Comparison of ENCODE assay signal across 19 cellular contexts in the genomic region with DNA sequence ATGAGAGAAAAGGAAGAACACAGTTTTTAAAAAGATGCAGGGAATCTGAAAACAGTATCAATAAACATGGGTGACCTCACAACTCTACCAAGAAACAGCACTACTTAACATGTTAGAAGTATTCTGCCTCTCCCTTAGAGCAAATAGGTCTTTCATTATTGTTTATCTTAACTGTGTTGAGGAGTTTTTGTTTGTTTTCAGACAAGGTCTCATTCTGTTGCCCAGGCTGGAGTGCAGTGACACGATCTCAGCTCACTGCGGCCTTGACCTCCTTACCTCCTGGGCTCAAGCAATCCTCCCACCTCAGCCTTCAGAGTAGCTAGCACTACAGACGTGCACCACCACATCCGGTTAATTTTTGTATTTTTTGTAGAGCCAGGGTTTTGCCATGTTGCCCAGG.
"Had no signal": no experiment of that assay in that cellular context is flagged by ENCODE, and none has a peak within 500 bp of the region (broad histone marks: within the 10 kb centered on the region; RNA-seq: fewer than 3 reads in every experiment).

No MANE protein-coding gene starts in this region.

- H3K36me3 ChIP-seq: gastroesophageal sphincter, tibial artery had no signal

- H3K27me3 ChIP-seq: gastroesophageal sphincter, tibial artery had no signal

- H3K4me1 ChIP-seq: gastroesophageal sphincter had no signal

- H3K9me3 ChIP-seq: gastroesophageal sphincter, tibial artery had no signal

- H3K4me3 ChIP-seq: coronary artery, gastroesophageal sphincter, smooth muscle cell, tibial artery had no signal

- DNase-seq: central memory CD4-positive, alpha-beta T cell; effector CD4-positive, alpha-beta T cell; glutamatergic neuron; islet precursor cell; left ventricle myocardium superior; mammary epithelial cell; naive thymus-derived CD4-positive, alpha-beta T cell; nephron progenitor cell; posterior cingulate gyrus; right cardiac atrium; stimulated activated CD4-positive, alpha-beta T cell treated with anti-CD3 and anti-CD28 coated beads, Interleukin-4, amount 100 ng/mL, for 1 hour; stimulated activated CD8-positive, alpha-beta memory T cell treated with anti-CD3 and anti-CD28 coated beads, Interleukin-4, amount 100 ng/mL, for 48 hours; stimulated activated naive CD8-positive, alpha-beta T cell treated with anti-CD3 and anti-CD28 coated beads, Interleukin-15, Interleukin-2, amounts not matched to agents 100 U/mL and 50 U/mL, for 24 hours; tibial artery had no signal

- ATAC-seq: esophagus mucosa; gastroesophageal sphincter; left ventricle myocardium superior; naive thymus-derived CD4-positive, alpha-beta T cell; right cardiac atrium; stimulated activated effector memory CD8-positive, alpha-beta T cell treated with anti-CD3 and anti-CD28 coated beads, Interleukin-12 subunit alpha, Interleukin-12 subunit beta, amount 100 ng/mL, for 72 hours; stimulated activated naive CD8-positive, alpha-beta T cell treated with anti-CD3 and anti-CD28 coated beads, Interleukin-15, Interleukin-2, amounts not matched to agents 100 U/mL and 50 U/mL, for 24 hours had no signal

- H3K27ac ChIP-seq: coronary artery, gastroesophageal sphincter, tibial artery had no signal
